In the genomic region with DNA sequence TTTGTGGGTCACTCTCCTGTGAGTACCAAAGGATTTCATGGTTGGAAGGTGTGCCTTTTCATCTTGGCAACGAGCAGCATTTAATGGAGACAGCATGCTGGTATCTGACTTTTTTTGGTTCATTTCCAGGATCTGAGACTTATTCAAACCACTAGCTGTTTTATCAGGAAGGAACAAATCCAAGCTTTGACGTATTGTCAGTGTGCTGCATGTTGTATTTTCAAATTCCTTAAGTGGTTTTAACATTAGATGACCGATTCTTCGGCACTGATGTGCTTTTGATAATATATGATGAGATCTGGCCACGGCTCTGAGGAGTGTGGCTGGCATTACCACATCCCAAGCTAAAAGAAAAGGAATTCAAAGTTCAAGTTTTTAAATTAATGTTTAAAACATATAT, we compare ENCODE assay signal across 12 cellular contexts. TPM values are rescaled to one million over a fixed set of nuclear protein-coding genes. Genes with fewer than 3 reads are reported as not detected.
DNase-seq lines count a peak whose midpoint lies in the region; ATAC-seq, FAIRE-seq and TF ChIP-seq lines count a peak whose summit lies in the region.
"Had no signal": no experiment of that assay in that cellular context is flagged by ENCODE, and none has a peak within 500 bp of the region (broad histone marks: within the 10 kb centered on the region; RNA-seq: fewer than 3 reads in every experiment).

No MANE protein-coding gene starts in this region.

- peaks cover 2% of the 10 kb centered on the region for H3K36me3 Mint-ChIP-seq in T-helper 17 cell (ENCODE audit: low read depth)

- H3K27ac ChIP-seq in PC-9 (peak overlapping the region; percentile 62), HepG2 (ENCODE audit: extremely low read length, insufficient read depth, low read length) (no peak overlapping the region), transverse colon (peak overlapping the region; percentile 6 to 58 (median 49))

- WGBS in HepG2 (ENCODE audit: low lambda C conversion rate) = 94% methylated on average over 5 of the region's 5 CpGs
- WGBS in transverse colon (ENCODE audit: low coverage in 1 of 2), 2 donors = 70 to 88% methylated on average over 3 to 5 of the region's 5 CpGs

- ATAC-seq in HepG2 (no peak), GM21390 (IDR thresholded peaks at IDR 0.05; ENCODE audit: unreplicated experiment) (no peak), T-helper 17 cell (no peak)
- ATAC-seq: stimulated activated memory B cell treated with anti-CD40 and anti-IgM and Interleukin-4, amounts not matched to agents 10 μg/mL and 1 μg/mL and 100 μg/mL, for 72 hours had no signal

- no peak overlapping the region for H3K4me2 ChIP-seq in PC-9
- H3K4me2 ChIP-seq in HepG2 (ENCODE audit: low read depth, low read length) = no peak overlapping the region; the same call in 1 of the 2 replicates

- H3K79me2 ChIP-seq in PC-9 (ENCODE audit: low read depth) (peaks cover 59% of the 10 kb centered on the region), HepG2 (ENCODE audit: insufficient read depth, low read length) (peaks cover 87% of the 10 kb centered on the region)

- H3K4me1 ChIP-seq in PC-9 (replicated peaks; ENCODE audit: insufficient read depth) (peaks cover 11% of the 10 kb centered on the region), HepG2 (ENCODE audit: insufficient read depth, low read length) (peaks cover 91% of the 10 kb centered on the region), transverse colon (peaks cover 0 to 21% (median 6%) of the 10 kb centered on the region in 4 donors)

- H3K36me3 ChIP-seq in PC-9 (ENCODE audit: low read depth) (peaks cover 8% of the 10 kb centered on the region; the same call in 1 of the 2 replicates), HepG2 (replicated peaks in 1 of 2; ENCODE audit: control insufficient read depth in 1 of 2, insufficient read depth in 2 of 2, low read length in 2 of 2) (peaks cover 7 to 19% of the 10 kb centered on the region in 2 experiments), transverse colon (no peaks in the 10 kb centered on the region)

- peaks cover 26% of the 10 kb centered on the region for H3K4me1 Mint-ChIP-seq in T-helper 17 cell

- H3K4me3 ChIP-seq in PC-9 (no peak overlapping the region), HepG2 (replicated peaks in 1 of 3; ENCODE audit: insufficient read depth in 1 of 3, low read depth in 2 of 3, low read length in 3 of 3) (no peak overlapping the region), transverse colon (no peak overlapping the region)

- TF ChIP-seq POLR2A in HepG2 (IDR thresholded peaks at IDR 0.05; ENCODE audit: insufficient read depth in 1 of 2, low read depth in 2 of 2, low read length in 2 of 2) (no peak), transverse colon (IDR thresholded peaks at IDR 0.05) (no peak)

- H2AFZ ChIP-seq in PC-9 (no peak overlapping the region), HepG2 (ENCODE audit: low read length) (no peak overlapping the region)

- H3K27me3 Mint-ChIP-seq in T-helper 17 cell = no peaks in the 10 kb centered on the region
- H3K27me3 Mint-ChIP-seq: stimulated activated memory B cell treated with anti-CD40 and anti-IgM and Interleukin-4, amounts not matched to agents 10 μg/mL and 1 μg/mL and 100 μg/mL, for 72 hours had no signal

- no peak for TF ChIP-seq RAD21 in HepG2 (CRISPR knock-in tag; IDR thresholded peaks at IDR 0.05)

- POLR2A ChIA-PET in PC-9 (lab: Charles Lee; ENCODE audit: unreplicated experiment) (no interaction called here), HepG2 (lab: Yijun Ruan, JAX) (interaction anchor here (1.6 to 1.8 kb wide), 2 partner anchors 8 to 55 kb away, joined by 5 to 20 read pairs; no protein-coding TSS in a partner anchor)

- CTCF ChIA-PET in PC-9 (lab: Charles Lee) = no interaction called here
- CTCF ChIA-PET in HepG2 (lab: Yijun Ruan, JAX; ENCODE audit: low intra/inter-chr PET ratio, low total read pairs) = no interaction called here

- H3K9me3 ChIP-seq in PC-9 (ENCODE audit: insufficient read depth, low read depth) (no peaks in the 10 kb centered on the region), HepG2 (ENCODE audit: low read length) (no peaks in the 10 kb centered on the region), transverse colon (no peaks in the 10 kb centered on the region), T-helper 17 cell (ENCODE audit: control insufficient read depth, low read length, poor library complexity, severe bottlenecking) (no peaks in the 10 kb centered on the region)

- no peaks in the 10 kb centered on the region for H3K9me2 ChIP-seq in PC-9 (ENCODE audit: insufficient read depth)

- peaks cover 21% of the 10 kb centered on the region for H3F3A ChIP-seq in PC-9 (ENCODE audit: insufficient read depth, low read depth)

- FAIRE-seq in HepG2 (lab: Jason Lieb, UNC) = no peak
- FAIRE-seq: TTC549 had no signal

- no peak overlapping the region for H3K4me3 Mint-ChIP-seq in T-helper 17 cell
- H3K4me3 Mint-ChIP-seq: stimulated activated memory B cell treated with anti-CD40 and anti-IgM and Interleukin-4, amounts not matched to agents 10 μg/mL and 1 μg/mL and 100 μg/mL, for 72 hours had no signal

- TF ChIP-seq EP300 in HepG2 (IDR thresholded peaks at IDR 0.05; ENCODE audit: low read depth in 2 of 2, low read length in 2 of 2) (no peak), HepG2 (CRISPR knock-in tag; IDR thresholded peaks at IDR 0.05; ENCODE audit: borderline replicate concordance) (no peak), transverse colon (IDR thresholded peaks at IDR 0.05; ENCODE audit: low read depth) (no peak)

- TF ChIP-seq CTCF in PC-9 (conservative IDR thresholded peaks at IDR 0.05) (no peak), HepG2 (CRISPR knock-in tag; IDR thresholded peaks at IDR 0.05) (no peak), transverse colon (IDR thresholded peaks at IDR 0.05) (no peak)

- no peaks in the 10 kb centered on the region for H3K27me3 ChIP-seq in PC-9 (ENCODE audit: insufficient read depth, low read depth)
- H3K27me3 ChIP-seq in HepG2 (ENCODE audit: control insufficient read depth in 1 of 2, insufficient read depth in 2 of 2, low read length in 2 of 2) = no peaks in the 10 kb centered on the region
- no peaks in the 10 kb centered on the region for H3K27me3 ChIP-seq in transverse colon

- no peak overlapping the region for H3K9ac ChIP-seq in HepG2 (ENCODE audit: insufficient read depth, low read depth, low read length)

- H3K27ac Mint-ChIP-seq in T-helper 17 cell = no peak overlapping the region
- H3K27ac Mint-ChIP-seq: stimulated activated memory B cell treated with anti-CD40 and anti-IgM and Interleukin-4, amounts not matched to agents 10 μg/mL and 1 μg/mL and 100 μg/mL, for 72 hours had no signal

- intact Hi-C loops in PC-9 (cut with micrococcal nuclease; ENCODE audit: unreplicated experiment) (no loop called here), HepG2 (cut with micrococcal nuclease; ENCODE audit: unreplicated experiment) (loop anchor here (10.0 kb wide), 2 partner anchors 679 to 819 kb away; no protein-coding TSS in a partner anchor), transverse colon (cut with DNase I; ENCODE audit: low total_unique reads) (loop anchor here (10.0 kb wide), 1 partner anchor 51 kb away; the partner anchor contains the start of gene ZBTB2)

- in situ Hi-C loops in HepG2 (cut with HindIII; ENCODE audit: extremely low pct_ligation_motif_present, low pct_unique_long_range_greater_than_20kb) = no loop called here
- in situ Hi-C loops in transverse colon (cut with MboI; ENCODE audit: low pct_ligation_motif_present in 1 of 4, low pct_unique_long_range_greater_than_20kb in 1 of 4, low sequenced_read_pairs in 3 of 4) = no loop called here

- H4K20me1 ChIP-seq in PC-9 (ENCODE audit: insufficient read depth) (no peaks in the 10 kb centered on the region), HepG2 (ENCODE audit: insufficient read depth, low read length) (peaks cover 43% of the 10 kb centered on the region)

- DNase-seq in PC-9 (no peak), dermis blood vessel endothelial cell (peak; percentile 66), HepG2 (ENCODE audit: low spot score) (no peak), transverse colon (no peak), NCI-H1694 treated with DMSO at 0.1 percent for 48 hours (lab: John Stamatoyannopoulos, UW) (no peak), T-helper 17 cell (no peak), NCI-H345 (lab: John Stamatoyannopoulos, UW) (no peak)
- DNase-seq: cerebellar nuclear complex, NCI-H187 treated with DMSO at 0.1 percent for 48 hours had no signal

- BruUV-seq in PC-9 (replicated peaks; lab: Mats Ljungman, UMichigan) (no TSS peak), HepG2 (replicated peaks; lab: Mats Ljungman, UMichigan) (no TSS peak)

RNA-seq across cellular contexts. Expression of gene RMND1, which starts 6.4 kb away (rescaled TPM):
- total RNA-seq in PC-9 (2021) (17.6 and 19.3 TPM in 2 replicates), dermis blood vessel endothelial cell (27.9 and 32.2 TPM in 2 replicates), HepG2 (2016; rRNA removed; fragmentation: Illumina TruSeq; extraction: Trizol) (72.5 and 75.6 TPM in 2 replicates), transverse colon (10 to 100 TPM in 2 of 4 donors, 1 to 10 TPM in 2; 5.6 to 29.2 (median 17.5) TPM), T-helper 17 cell (1 to 10 TPM; 7.0 to 8.5 TPM)
- 55.6 and 56.1 TPM in 2 replicates for total RNA-seq in HepG2 (2016; cell fraction: cytosol; rRNA removed; fragmentation: Illumina TruSeq; extraction: Trizol; ENCODE audit: low read depth)
- 72.3 and 75.6 TPM in 2 replicates for total RNA-seq in HepG2 (2016; cell fraction: insoluble cytoplasmic fraction; rRNA removed; fragmentation: Illumina TruSeq; extraction: Trizol)
- 63.4 and 63.9 TPM in 2 replicates for total RNA-seq in HepG2 (2016; cell fraction: membrane; rRNA removed; fragmentation: Illumina TruSeq; extraction: Trizol)
- 84.2 and 88.8 TPM in 2 replicates for total RNA-seq in HepG2 (2016; cell fraction: nucleus; rRNA removed; fragmentation: Illumina TruSeq; extraction: Trizol)
- 30.0 and 34.0 TPM in 2 replicates for polyA plus RNA-seq in HepG2 (2011; rRNA removed)
- 21.3 and 29.7 TPM in 2 replicates for polyA plus RNA-seq in HepG2 (2011; cell fraction: cytosol; rRNA removed)
- polyA plus RNA-seq in HepG2 (2011; cell fraction: nucleus; rRNA removed) = 11.0 and 14.0 TPM in 2 replicates
- 42.6 and 62.0 TPM in 2 replicates for polyA plus RNA-seq in HepG2 (2012)
- 24.8 and 29.4 TPM in 2 replicates for polyA plus RNA-seq in HepG2 (2016; cell fraction: cytosol; fragmentation: Illumina TruSeq; extraction: Trizol; ENCODE audit: low read depth)
- 57.9 and 64.0 TPM in 2 replicates for polyA plus RNA-seq in HepG2 (2016; cell fraction: insoluble cytoplasmic fraction; fragmentation: Illumina TruSeq; extraction: Trizol; ENCODE audit: low read depth)
- polyA plus RNA-seq in HepG2 (2016; cell fraction: membrane; fragmentation: Illumina TruSeq; extraction: Trizol; ENCODE audit: low read depth) = 37.1 and 37.2 TPM in 2 replicates
- polyA plus RNA-seq in HepG2 (2016; cell fraction: nucleus; fragmentation: Illumina TruSeq; extraction: Trizol; ENCODE audit: insufficient read depth, low read depth) = 51.6 and 58.3 TPM in 2 replicates
- polyA minus RNA-seq in HepG2 (2011; rRNA and poly(A)+ RNA removed; ENCODE audit: low replicate concordance) = 8.9 and 29.4 TPM in 2 replicates
- polyA minus RNA-seq in HepG2 (2011; cell fraction: cytosol; rRNA and poly(A)+ RNA removed) = 24.4 and 29.4 TPM in 2 replicates
- 119 and 153 TPM in 2 replicates for polyA minus RNA-seq in HepG2 (2011; cell fraction: nucleus; rRNA and poly(A)+ RNA removed)

RNA-seq across cellular contexts. Expression of gene CCDC170, which starts 48.3 kb away (rescaled TPM):
- total RNA-seq in PC-9 (2021) (0.98 and 1.6 TPM in 2 replicates), dermis blood vessel endothelial cell (not detected in 2 replicates), HepG2 (2016; rRNA removed; fragmentation: Illumina TruSeq; extraction: Trizol) (5.1 and 8.9 TPM in 2 replicates), transverse colon (1 to 10 TPM in 3 of 4 donors, not detected in 1; 1.5 to 6.2 (median 5.2) TPM), T-helper 17 cell (not detected)
- 2.5 and 4.6 TPM in 2 replicates for total RNA-seq in HepG2 (2016; cell fraction: cytosol; rRNA removed; fragmentation: Illumina TruSeq; extraction: Trizol; ENCODE audit: low read depth)
- 3.5 and 6.9 TPM in 2 replicates for total RNA-seq in HepG2 (2016; cell fraction: insoluble cytoplasmic fraction; rRNA removed; fragmentation: Illumina TruSeq; extraction: Trizol)
- 2.6 and 3.3 TPM in 2 replicates for total RNA-seq in HepG2 (2016; cell fraction: membrane; rRNA removed; fragmentation: Illumina TruSeq; extraction: Trizol)
- total RNA-seq in HepG2 (2016; cell fraction: nucleus; rRNA removed; fragmentation: Illumina TruSeq; extraction: Trizol) = 4.1 and 5.5 TPM in 2 replicates
- polyA plus RNA-seq in HepG2 (2011; rRNA removed) = 0.67 and 0.90 TPM in 2 replicates
- 0.87 and 1.2 TPM in 2 replicates for polyA plus RNA-seq in HepG2 (2011; cell fraction: cytosol; rRNA removed)
- polyA plus RNA-seq in HepG2 (2011; cell fraction: nucleus; rRNA removed) = 0.24 and 0.33 TPM in 2 replicates
- polyA plus RNA-seq in HepG2 (2012) = 0.55 and 0.60 TPM in 2 replicates
- 0.19 and 0.36 TPM in 2 replicates for polyA plus RNA-seq in HepG2 (2016; cell fraction: cytosol; fragmentation: Illumina TruSeq; extraction: Trizol; ENCODE audit: low read depth)
- polyA plus RNA-seq in HepG2 (2016; cell fraction: insoluble cytoplasmic fraction; fragmentation: Illumina TruSeq; extraction: Trizol; ENCODE audit: low read depth) = 4.2 and 4.9 TPM in 2 replicates
- 0.62 and 0.71 TPM in 2 replicates for polyA plus RNA-seq in HepG2 (2016; cell fraction: membrane; fragmentation: Illumina TruSeq; extraction: Trizol; ENCODE audit: low read depth)
- 1.8 and 4.2 TPM in 2 replicates for polyA plus RNA-seq in HepG2 (2016; cell fraction: nucleus; fragmentation: Illumina TruSeq; extraction: Trizol; ENCODE audit: insufficient read depth, low read depth)
- polyA minus RNA-seq in HepG2 (2011; rRNA and poly(A)+ RNA removed; ENCODE audit: low replicate concordance) = 0.02 and 1.5 TPM in 2 replicates
- 1.1 and 1.3 TPM in 2 replicates for polyA minus RNA-seq in HepG2 (2011; cell fraction: cytosol; rRNA and poly(A)+ RNA removed)
- 2.0 and 4.2 TPM in 2 replicates for polyA minus RNA-seq in HepG2 (2011; cell fraction: nucleus; rRNA and poly(A)+ RNA removed)

RNA-seq across cellular contexts. Expression of gene ZBTB2, which starts 54.1 kb away (rescaled TPM):
- total RNA-seq in PC-9 (2021) (7.3 and 8.9 TPM in 2 replicates), dermis blood vessel endothelial cell (8.0 and 10.6 TPM in 2 replicates), HepG2 (2016; rRNA removed; fragmentation: Illumina TruSeq; extraction: Trizol) (22.8 and 31.7 TPM in 2 replicates), transverse colon (1 to 10 TPM; 2.4 to 9.6 (median 7.6) TPM), T-helper 17 cell (10 to 100 TPM; 23.5 to 29.2 TPM)
- total RNA-seq in HepG2 (2016; cell fraction: cytosol; rRNA removed; fragmentation: Illumina TruSeq; extraction: Trizol; ENCODE audit: low read depth) = 5.4 and 6.1 TPM in 2 replicates
- 21.6 and 29.6 TPM in 2 replicates for total RNA-seq in HepG2 (2016; cell fraction: insoluble cytoplasmic fraction; rRNA removed; fragmentation: Illumina TruSeq; extraction: Trizol)
- 27.6 and 30.8 TPM in 2 replicates for total RNA-seq in HepG2 (2016; cell fraction: membrane; rRNA removed; fragmentation: Illumina TruSeq; extraction: Trizol)
- 14.1 and 16.0 TPM in 2 replicates for total RNA-seq in HepG2 (2016; cell fraction: nucleus; rRNA removed; fragmentation: Illumina TruSeq; extraction: Trizol)
- 14.6 and 15.4 TPM in 2 replicates for polyA plus RNA-seq in HepG2 (2011; rRNA removed)
- 11.6 and 14.4 TPM in 2 replicates for polyA plus RNA-seq in HepG2 (2011; cell fraction: cytosol; rRNA removed)
- polyA plus RNA-seq in HepG2 (2011; cell fraction: nucleus; rRNA removed) = 6.0 TPM in 2 replicates
- 11.5 and 17.2 TPM in 2 replicates for polyA plus RNA-seq in HepG2 (2012)
- 7.3 and 8.3 TPM in 2 replicates for polyA plus RNA-seq in HepG2 (2016; cell fraction: cytosol; fragmentation: Illumina TruSeq; extraction: Trizol; ENCODE audit: low read depth)
- 41.7 and 43.1 TPM in 2 replicates for polyA plus RNA-seq in HepG2 (2016; cell fraction: insoluble cytoplasmic fraction; fragmentation: Illumina TruSeq; extraction: Trizol; ENCODE audit: low read depth)
- 28.7 and 33.3 TPM in 2 replicates for polyA plus RNA-seq in HepG2 (2016; cell fraction: membrane; fragmentation: Illumina TruSeq; extraction: Trizol; ENCODE audit: low read depth)
- 22.9 and 24.0 TPM in 2 replicates for polyA plus RNA-seq in HepG2 (2016; cell fraction: nucleus; fragmentation: Illumina TruSeq; extraction: Trizol; ENCODE audit: insufficient read depth, low read depth)
- polyA minus RNA-seq in HepG2 (2011; rRNA and poly(A)+ RNA removed; ENCODE audit: low replicate concordance) = 23.7 and 29.2 TPM in 2 replicates
- polyA minus RNA-seq in HepG2 (2011; cell fraction: cytosol; rRNA and poly(A)+ RNA removed) = 9.8 and 10.0 TPM in 2 replicates
- polyA minus RNA-seq in HepG2 (2011; cell fraction: nucleus; rRNA and poly(A)+ RNA removed) = 6.3 and 6.7 TPM in 2 replicates
